Comparison of ENCODE assay signal across 8 cellular contexts in genomic region chr17:49739662-49740271, GRCh38. TPM values are rescaled to one million over a fixed set of nuclear protein-coding genes. Genes with fewer than 3 reads are reported as not detected.
DNase-seq lines count a peak whose midpoint lies in the region; ATAC-seq and TF ChIP-seq lines count a peak whose summit lies in the region.

No MANE protein-coding gene starts in this region.

- peak; percentile 84 to 85 for ATAC-seq in right cardiac atrium

- H3K9me3 Mint-ChIP-seq in activated T-helper 2 cell treated with anti-CD3 and anti-CD28 coated beads, Interferon-gamma antibody, Interleukin-2, Interleukin-4, amounts not matched to agents 10 μg/mL and 5 μg/mL and 100 μg/mL, durations not matched to agents 14 hours and 24 hours and 36 hours, result no peaks in the 10 kb centered on the region

- no peak for TF ChIP-seq CTCF in GM13976 (IDR thresholded peaks at IDR 0.05; ENCODE audit: borderline replicate concordance, control extremely low read depth, extremely low read depth, insufficient read depth, missing control alignments)

- peak; percentile 64 for DNase-seq in GM13976 (ENCODE audit: low spot score)
- peak; percentile 23 for DNase-seq in HT-29 (ENCODE audit: low spot score)
- peak; percentile 97 for DNase-seq in RPMI8226
- peak; percentile 89 for DNase-seq in activated T-helper 2 cell treated with anti-CD3 and anti-CD28 coated beads, Interferon-gamma antibody, Interleukin-2, Interleukin-4, amounts not matched to agents 10 μg/mL and 5 μg/mL and 100 μg/mL, durations not matched to agents 14 hours and 24 hours and 36 hours (ENCODE audit: low spot score)
- peak; percentile 86 to 95 (median 93) for DNase-seq in right cardiac atrium
- peak; percentile 65 to 85 for DNase-seq in stimulated activated CD4-positive, alpha-beta T cell treated with anti-CD3 and anti-CD28 coated beads, Interleukin-4, amount 100 ng/mL, for 4 hours
- DNase-seq in SW480 (ENCODE audit: low spot score), result no peak
- DNase-seq in occipital lobe (lab: John Stamatoyannopoulos, UW), result no peak

- peaks cover 63% of the 10 kb centered on the region for H3K4me1 Mint-ChIP-seq in activated T-helper 2 cell treated with anti-CD3 and anti-CD28 coated beads, Interferon-gamma antibody, Interleukin-2, Interleukin-4, amounts not matched to agents 10 μg/mL and 5 μg/mL and 100 μg/mL, durations not matched to agents 14 hours and 24 hours and 36 hours (ENCODE audit: low read depth)

- intact Hi-C loops in activated T-helper 2 cell treated with anti-CD3 and anti-CD28 coated beads, Interferon-gamma antibody, Interleukin-2, Interleukin-4, amounts not matched to agents 10 μg/mL and 5 μg/mL and 100 μg/mL, durations not matched to agents 14 hours and 24 hours and 36 hours (cut with micrococcal nuclease), result loop anchor here (1.0 to 10.0 kb wide), 4 partner anchors 8 to 545 kb away; partner anchors contain the start of gene KAT7
- intact Hi-C loops in right cardiac atrium (cut with DNase I), result no loop called here

- in situ Hi-C loops in GM13976 (cut with MboI; ENCODE audit: low sequenced_read_pairs, unreplicated experiment), result no loop called here

- H3K4me3 ChIP-seq in right cardiac atrium (ENCODE audit: low read length), result no peak overlapping the region

- H3K36me3 Mint-ChIP-seq in activated T-helper 2 cell treated with anti-CD3 and anti-CD28 coated beads, Interferon-gamma antibody, Interleukin-2, Interleukin-4, amounts not matched to agents 10 μg/mL and 5 μg/mL and 100 μg/mL, durations not matched to agents 14 hours and 24 hours and 36 hours (ENCODE audit: low read depth), result peaks cover 15% of the 10 kb centered on the region

- H3K27me3 ChIP-seq in right cardiac atrium (ENCODE audit: control insufficient read depth, insufficient read depth), result no peaks in the 10 kb centered on the region

- no peaks in the 10 kb centered on the region for H3K9me3 ChIP-seq in right cardiac atrium (ENCODE audit: control insufficient read depth, low read length)

- peak overlapping the region; percentile 96 for H3K27ac Mint-ChIP-seq in activated T-helper 2 cell treated with anti-CD3 and anti-CD28 coated beads, Interferon-gamma antibody, Interleukin-2, Interleukin-4, amounts not matched to agents 10 μg/mL and 5 μg/mL and 100 μg/mL, durations not matched to agents 14 hours and 24 hours and 36 hours

- peaks cover 24% of the 10 kb centered on the region for H3K4me1 ChIP-seq in right cardiac atrium (ENCODE audit: control insufficient read depth, insufficient read depth, low read length)

- H3K4me3 Mint-ChIP-seq in activated T-helper 2 cell treated with anti-CD3 and anti-CD28 coated beads, Interferon-gamma antibody, Interleukin-2, Interleukin-4, amounts not matched to agents 10 μg/mL and 5 μg/mL and 100 μg/mL, durations not matched to agents 14 hours and 24 hours and 36 hours (ENCODE audit: low read depth), result peak overlapping the region; percentile 79

- 30% methylated on average over 6 of the region's 6 CpGs for WGBS in right cardiac atrium

- no peaks in the 10 kb centered on the region for H3K27me3 Mint-ChIP-seq in activated T-helper 2 cell treated with anti-CD3 and anti-CD28 coated beads, Interferon-gamma antibody, Interleukin-2, Interleukin-4, amounts not matched to agents 10 μg/mL and 5 μg/mL and 100 μg/mL, durations not matched to agents 14 hours and 24 hours and 36 hours (ENCODE audit: low read depth)

- peak overlapping the region; percentile 73 for H3K27ac ChIP-seq in right cardiac atrium (ENCODE audit: low read length)

RNA-seq across cellular contexts. Expression of gene FAM117A, which starts 24.2 kb away (rescaled TPM):
- 4.4 and 5.2 TPM in 2 replicates for total RNA-seq in HT-29 (2014; rRNA removed; shearing (Covaris generic))
- total RNA-seq in activated T-helper 2 cell treated with anti-CD3 and anti-CD28 coated beads, Interferon-gamma antibody, Interleukin-2, Interleukin-4, amounts not matched to agents 10 μg/mL and 5 μg/mL and 100 μg/mL, durations not matched to agents 14 hours and 24 hours and 36 hours, result 12.2 and 15.8 TPM in 2 replicates
- 10 to 100 TPM in 3 of 4 donors, 1 to 10 TPM in 1; 9.9 to 22.8 (median 17.5) TPM for total RNA-seq in right cardiac atrium
- polyA plus RNA-seq in right cardiac atrium, result 16.9 TPM
- total RNA-seq in occipital lobe, result 0.62 TPM

RNA-seq across cellular contexts. Expression of gene SLC35B1, which starts 32.0 kb away (rescaled TPM):
- 64.0 and 73.7 TPM in 2 replicates for total RNA-seq in HT-29 (2014; rRNA removed; shearing (Covaris generic))
- 75.7 and 80.7 TPM in 2 replicates for total RNA-seq in activated T-helper 2 cell treated with anti-CD3 and anti-CD28 coated beads, Interferon-gamma antibody, Interleukin-2, Interleukin-4, amounts not matched to agents 10 μg/mL and 5 μg/mL and 100 μg/mL, durations not matched to agents 14 hours and 24 hours and 36 hours
- total RNA-seq in right cardiac atrium, result 10 to 100 TPM; 48.6 to 75.5 (median 56.2) TPM
- 56.1 TPM for polyA plus RNA-seq in right cardiac atrium
- total RNA-seq in occipital lobe, result 39.0 TPM

RNA-seq across cellular contexts. Expression of gene KAT7, which starts 48.7 kb away (rescaled TPM):
- total RNA-seq in HT-29 (2014; rRNA removed; shearing (Covaris generic)), result 23.0 and 25.4 TPM in 2 replicates
- 62.1 and 65.0 TPM in 2 replicates for total RNA-seq in activated T-helper 2 cell treated with anti-CD3 and anti-CD28 coated beads, Interferon-gamma antibody, Interleukin-2, Interleukin-4, amounts not matched to agents 10 μg/mL and 5 μg/mL and 100 μg/mL, durations not matched to agents 14 hours and 24 hours and 36 hours
- total RNA-seq in right cardiac atrium (10 to 100 TPM; 55.8 to 68.2 (median 57.2) TPM), occipital lobe (49.0 TPM)
- 17.5 TPM for polyA plus RNA-seq in right cardiac atrium

Comparison
In these comparisons a context has a peak if more than half of its experiments do, and no peak if none do; other contexts are left out.
1. DNase-seq: peak in GM13976 (single experiment), HT-29 (single experiment), RPMI8226 (single experiment), activated T-helper 2 cell treated with anti-CD3 and anti-CD28 coated beads, Interferon-gamma antibody, Interleukin-2, Interleukin-4, amounts not matched to agents 10 μg/mL and 5 μg/mL and 100 μg/mL, durations not matched to agents 14 hours and 24 hours and 36 hours (single experiment), right cardiac atrium (3 of 3) and stimulated activated CD4-positive, alpha-beta T cell treated with anti-CD3 and anti-CD28 coated beads, Interleukin-4, amount 100 ng/mL, for 4 hours (2 of 2); none in SW480 (single experiment) and occipital lobe (single experiment).